Comparison of ENCODE assay signal across 14 cellular contexts in genomic region chr5:134819404-134819963, GRCh38. TPM values are rescaled to one million over a fixed set of nuclear protein-coding genes. Genes with fewer than 3 reads are reported as not detected.
A peak's percentile ranks its signal among the peaks of the same experiment; 100 is the strongest.
DNase-seq lines count a peak whose midpoint lies in the region; ATAC-seq and TF ChIP-seq lines count a peak whose summit lies in the region.
"Had no signal": no experiment of that assay in that cellular context is flagged by ENCODE, and none has a peak within 500 bp of the region (broad histone marks: within the 10 kb centered on the region; RNA-seq: fewer than 3 reads in every experiment).

No MANE protein-coding gene starts in this region.

- DNase-seq in SK-N-MC (ENCODE audit: low read depth, low spot score) (no peak), fibroblast of villous mesenchyme (ENCODE audit: low read depth) (peak; percentile 16), T-helper 1 cell (no peak)
- DNase-seq: AML-193, HFFc6, NCI-H1105 treated with DMSO at 0.1 percent for 48 hours, NCI-H1694, OCI-M1, SIG-M5 had no signal

- no peaks in the 10 kb centered on the region for H3K4me1 ChIP-seq in HEK293 (ENCODE audit: control insufficient read depth, insufficient read depth, low read length)

- CTCF ChIA-PET in HEK293 (lab: Yijun Ruan, JAX): interaction anchor here (0.6 kb wide), 1 partner anchor 34 kb away, joined by 5 read pairs; no protein-coding TSS in a partner anchor

- POLR2A ChIA-PET in HEK293 (lab: Yijun Ruan, JAX): no interaction called here

- H3K36me3 ChIP-seq in HEK293 (ENCODE audit: control insufficient read depth in 2 of 2, insufficient read depth in 1 of 2, low read length in 2 of 2) (peaks cover 81 to 86% of the 10 kb centered on the region in 2 experiments), SK-N-MC (ENCODE audit: insufficient read depth, low read length) (peaks cover 75% of the 10 kb centered on the region)

- H3K9ac ChIP-seq in SK-N-MC (ENCODE audit: insufficient read length): no peak overlapping the region

- H3K27ac ChIP-seq in C4-2B (peak overlapping the region; percentile 42; the same call in 1 of the 2 replicates), HEK293 (ENCODE audit: extremely low read depth, low read depth, low read length) (no peak overlapping the region), SK-N-MC (peak overlapping the region; percentile 37; the same call in 1 of the 2 replicates)
- H3K27ac ChIP-seq: HL-60 had no signal

- no peak overlapping the region for H3K4me3 ChIP-seq in HEK293 (ENCODE audit: low read depth, low read length)
- no peak overlapping the region for H3K4me3 ChIP-seq in SK-N-MC
- H3K4me3 ChIP-seq in fibroblast of villous mesenchyme (ENCODE audit: low read depth, low read length): no peak overlapping the region

- H3K9me3 ChIP-seq in HEK293 (ENCODE audit: control insufficient read depth, insufficient read depth, low read depth, low read length) (no peaks in the 10 kb centered on the region), SK-N-MC (ENCODE audit: low read depth, low read length) (no peaks in the 10 kb centered on the region)

- TF ChIP-seq CTCF in C4-2B (conservative IDR thresholded peaks at IDR 0.05): no peak
- no peak for TF ChIP-seq CTCF in HEK293 (tag by site-specific recombination; IDR thresholded peaks at IDR 0.05)
- no peak for TF ChIP-seq CTCF in fibroblast of villous mesenchyme (IDR thresholded peaks at IDR 0.05; ENCODE audit: insufficient read depth, low read depth, low read length)

- ATAC-seq in GM19455 (IDR thresholded peaks at IDR 0.05; ENCODE audit: unreplicated experiment): no peak
- no peak for ATAC-seq in HG02884 (IDR thresholded peaks at IDR 0.05; ENCODE audit: unreplicated experiment)

TF ChIP-seq in HEK293, 187 proteins besides CTCF, POLR2A, EP300 and RAD21:
- TF ChIP-seq GLIS1 (tag by site-specific recombination; IDR thresholded peaks at IDR 0.05) (peak; percentile 18; the same call in 1 of the 2 replicates), KLF17 (tag by site-specific recombination; IDR thresholded peaks at IDR 0.05) (no peak), ZNF837 (tag by site-specific recombination; IDR thresholded peaks at IDR 0.05) (no peak), ZNF621 (tag by site-specific recombination; IDR thresholded peaks at IDR 0.05) (no peak), SETDB1 (IDR thresholded peaks at IDR 0.05; ENCODE audit: insufficient read length, low read length) (no peak), ZFHX2 (tag by site-specific recombination; conservative IDR thresholded peaks at IDR 0.05) (peak; percentile 30; the same call in 1 of the 2 replicates)

RNA-seq across cellular contexts. Expression of gene C5orf24, which starts 26.3 kb away (rescaled TPM):
- 46.4 and 59.6 TPM in 2 replicates for total RNA-seq in fibroblast of villous mesenchyme

RNA-seq across cellular contexts. Expression of gene TXNDC15, which starts 54.7 kb away (rescaled TPM):
- total RNA-seq in fibroblast of villous mesenchyme: 138 and 141 TPM in 2 replicates
